24 cellular contexts compared by ENCODE assay signal in the genomic region with DNA sequence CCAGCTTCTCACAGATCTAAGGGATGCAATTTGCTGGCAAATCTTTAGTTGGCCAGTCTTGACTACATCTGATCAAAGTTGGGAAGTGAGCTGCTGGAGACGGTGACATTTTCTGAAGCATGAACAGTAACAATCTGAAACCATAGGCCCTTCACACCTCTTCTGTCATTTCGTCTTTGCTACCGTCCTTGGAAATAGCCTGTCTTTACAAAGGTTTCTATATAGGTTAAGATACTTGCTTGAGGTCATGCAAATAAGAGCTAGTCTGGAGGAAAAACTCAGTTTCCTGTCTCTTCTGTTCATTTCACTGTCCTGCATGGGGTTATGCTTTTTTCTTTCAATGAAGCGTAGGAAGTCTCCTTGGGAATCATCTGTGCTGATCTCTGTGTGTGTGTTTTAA. TPM values are rescaled to one million over a fixed set of nuclear protein-coding genes. Genes with fewer than 3 reads are reported as not detected.
DNase-seq lines count a peak whose midpoint lies in the region; ATAC-seq and TF ChIP-seq lines count a peak whose summit lies in the region.
"Had no signal": no experiment of that assay in that cellular context is flagged by ENCODE, and none has a peak within 500 bp of the region (broad histone marks: within the 10 kb centered on the region; RNA-seq: fewer than 3 reads in every experiment).

No MANE protein-coding gene starts in this region.

- no peaks in the 10 kb centered on the region for H3K9me2 ChIP-seq in OCI-LY7 (ENCODE audit: insufficient read depth, low read length)

- H3K27ac ChIP-seq in OCI-LY7 (ENCODE audit: low read depth, low read length, poor library complexity, severe bottlenecking) (no peak overlapping the region), aorta (ENCODE audit: low read depth in 1 of 2, low read length in 2 of 2) (no peak overlapping the region)
- H3K27ac ChIP-seq: HL-60, neural progenitor cell, psoas muscle, stomach, upper lobe of left lung had no signal

- no peak overlapping the region for H2AFZ ChIP-seq in OCI-LY7 (ENCODE audit: low read length)
- H2AFZ ChIP-seq: neural progenitor cell had no signal

- intact Hi-C loops in OCI-LY7 (cut with micrococcal nuclease; ENCODE audit: unreplicated experiment) = loop anchor here (2.0 kb wide), 1 partner anchor 16 kb away; no protein-coding TSS in a partner anchor
- intact Hi-C loops in mucosa of descending colon (cut with DNase I, micrococcal nuclease) = no loop called here
- intact Hi-C loops in aorta (cut with DNase I) = no loop called here

- WGBS in aorta, 2 donors = 84 to 88% methylated on average over 4 of the region's 4 CpGs

- H3K4me3 ChIP-seq in OCI-LY7 (ENCODE audit: low read depth, low read length, poor library complexity, severe bottlenecking) (peak overlapping the region; percentile 32), mucosa of descending colon (no peak overlapping the region), aorta (ENCODE audit: low read length in 2 of 2) (no peak overlapping the region)
- H3K4me3 ChIP-seq: neural progenitor cell, psoas muscle, stomach, upper lobe of left lung had no signal

- peaks cover 92% of the 10 kb centered on the region for H3K79me2 ChIP-seq in OCI-LY7 (ENCODE audit: insufficient read depth, low read depth, low read length)

- no TSS peak for BruUV-seq in OCI-LY7 (replicated peaks; lab: Mats Ljungman, UMichigan)

- H3K4me2 ChIP-seq in OCI-LY7 (ENCODE audit: low read length) = peak overlapping the region; percentile 63
- H3K4me2 ChIP-seq: neural progenitor cell had no signal

- CTCF ChIA-PET in OCI-LY7 (lab: Charles Lee; ENCODE audit: unreplicated experiment) = no interaction called here

- in situ Hi-C loops in G401 (cut with HindIII; ENCODE audit: low sequenced_read_pairs) = no loop called here

- ATAC-seq in HG02678 (IDR thresholded peaks at IDR 0.05; ENCODE audit: unreplicated experiment) = peak; percentile 71
- no peak for ATAC-seq in activated CD4-positive, CD25-positive, alpha-beta regulatory T cell treated with anti-CD3 and anti-CD28 coated beads, Interleukin-2, amount 50 U/mL, for 24 hours
- no peak for ATAC-seq in mucosa of descending colon
- ATAC-seq in aorta (ENCODE audit: low FRiP score) = no peak
- ATAC-seq: activated CD8-positive, alpha-beta T cell treated with anti-CD3 and anti-CD28 coated beads for 36 hours; left ventricle myocardium superior; psoas muscle had no signal

- peak; percentile 57 for DNase-seq in G401 (ENCODE audit: low spot score)
- DNase-seq in GM19238 (ENCODE audit: insufficient read length, low spot score) = peak; percentile 14
- DNase-seq in OCI-LY7 (ENCODE audit: low spot score) = peak; percentile 49
- DNase-seq in mucosa of descending colon = no peak
- no peak for DNase-seq in effector CD4-positive, alpha-beta T cell
- DNase-seq in aorta = no peak
- DNase-seq: activated CD8-positive, alpha-beta T cell treated with anti-CD3 and anti-CD28 coated beads for 36 hours; activated naive CD4-positive, alpha-beta T cell treated with anti-CD3 and anti-CD28 coated beads for 36 hours; activated T-cell treated with anti-CD3 and anti-CD28 coated beads, Interleukin-2, amount 50 U/mL, for 24 hours; anterior cingulate cortex; EL; endodermal cell; left ventricle myocardium superior; NCI-H1417; NCI-H526; psoas muscle; SHP77 treated with DMSO at 0.1 percent for 48 hours; stomach; T-helper 1 cell had no signal

- POLR2A ChIA-PET in OCI-LY7 (lab: Charles Lee) = interaction anchor here (0.6 to 1.7 kb wide), 7 partner anchors 11 to 53 kb away, joined by 3 to 5 read pairs (median 3); no protein-coding TSS in a partner anchor

- peaks cover 37% of the 10 kb centered on the region for H4K20me1 ChIP-seq in OCI-LY7 (ENCODE audit: insufficient read depth, low read length)

- H3K9me3 ChIP-seq in OCI-LY7 (ENCODE audit: low read length) (no peaks in the 10 kb centered on the region), mucosa of descending colon (no peaks in the 10 kb centered on the region), aorta (ENCODE audit: control insufficient read depth, low read length) (no peaks in the 10 kb centered on the region)
- H3K9me3 ChIP-seq: psoas muscle, stomach, upper lobe of left lung had no signal

- no peaks in the 10 kb centered on the region for H3K27me3 ChIP-seq in aorta (ENCODE audit: control insufficient read depth in 1 of 2, insufficient read depth in 2 of 2, low read length in 1 of 2)
- H3K27me3 ChIP-seq: neural progenitor cell, stomach, upper lobe of left lung had no signal

- TF ChIP-seq CTCF in OCI-LY7 (conservative IDR thresholded peaks at IDR 0.05; ENCODE audit: low read length) (no peak), mucosa of descending colon (IDR thresholded peaks at IDR 0.05) (no peak)

- H3K4me1 ChIP-seq in OCI-LY7 (ENCODE audit: insufficient read depth, low read length, poor library complexity, severe bottlenecking) (peaks cover 34% of the 10 kb centered on the region), mucosa of descending colon (ENCODE audit: low read depth) (peaks cover 27% of the 10 kb centered on the region), aorta (ENCODE audit: control insufficient read depth in 1 of 2, insufficient read depth in 2 of 2, low read length in 2 of 2) (peaks cover 8 to 20% of the 10 kb centered on the region in 2 donors)
- H3K4me1 ChIP-seq: psoas muscle had no signal

- no peaks in the 10 kb centered on the region for H3K36me3 ChIP-seq in OCI-LY7 (ENCODE audit: insufficient read depth, low read length)
- H3K36me3 ChIP-seq in mucosa of descending colon (ENCODE audit: low read depth) = no peaks in the 10 kb centered on the region
- no peaks in the 10 kb centered on the region for H3K36me3 ChIP-seq in aorta (ENCODE audit: control insufficient read depth in 1 of 2, insufficient read depth in 2 of 2, low read length in 1 of 2)
- H3K36me3 ChIP-seq: neural progenitor cell, stomach, upper lobe of left lung had no signal

RNA-seq across cellular contexts. Expression of a gene that starts 55.6 kb away (rescaled TPM):
- total RNA-seq in G401 (2014; rRNA removed; shearing (Covaris generic)) = 0.20 and 0.37 TPM in 2 replicates
- total RNA-seq in OCI-LY7 (2014; rRNA removed; shearing (Covaris generic)) = 21.8 and 25.5 TPM in 2 replicates
- total RNA-seq in OCI-LY7 (2022) (39.1 and 40.1 TPM in 2 replicates), mucosa of descending colon (10 to 100 TPM; 21.8 to 61.0 (median 44.8) TPM), aorta (10 to 100 TPM; 32.2 to 33.9 TPM)
- 10 to 100 TPM; 22.3 to 30.9 TPM for polyA plus RNA-seq in aorta

Comparison
In these comparisons a context has a peak if more than half of its experiments do, and no peak if none do; other contexts are left out.
1. DNase-seq: peak in G401 (single experiment), GM19238 (single experiment) and OCI-LY7 (single experiment); none in mucosa of descending colon (0 of 3), effector CD4-positive, alpha-beta T cell (single experiment) and aorta (0 of 2).
2. RNA of a gene that starts 55.6 kb away (total RNA-seq): 21.8 to 61.0 TPM in mucosa of descending colon, 21.8 to 40.1 TPM in OCI-LY7 and 32.2 to 33.9 TPM in aorta; 0.20 to 0.37 TPM in G401; every median in the first group is over 10 times any median in the second.